ENCODE assay signal across 11 cellular contexts in genomic region chr4:46886711-46887110, GRCh38. TPM values are rescaled to one million over a fixed set of nuclear protein-coding genes. Genes with fewer than 3 reads are reported as not detected.
DNase-seq lines count a peak whose midpoint lies in the region; ATAC-seq and TF ChIP-seq lines count a peak whose summit lies in the region.
"Had no signal": no experiment of that assay in that cellular context is flagged by ENCODE, and none has a peak within 500 bp of the region (broad histone marks: within the 10 kb centered on the region; RNA-seq: fewer than 3 reads in every experiment).

No MANE protein-coding gene starts in this region.

- H3K4me1 ChIP-seq in MM.1S (ENCODE audit: low read length) = no peaks in the 10 kb centered on the region
- H3K4me1 ChIP-seq in mammary epithelial cell (ENCODE audit: insufficient read depth, low read length) = no peaks in the 10 kb centered on the region
- H3K4me1 ChIP-seq in mucosa of descending colon (ENCODE audit: low read depth) = no peaks in the 10 kb centered on the region
- no peaks in the 10 kb centered on the region for H3K4me1 ChIP-seq in spleen
- H3K4me1 ChIP-seq: sigmoid colon had no signal

- no peak for TF ChIP-seq POLR2A in spleen (IDR thresholded peaks at IDR 0.05)

- BruUV-seq in mammary epithelial cell (replicated peaks; lab: Mats Ljungman, UMichigan) = no TSS peak

- no peak overlapping the region for H3K9ac ChIP-seq in MM.1S (ENCODE audit: low read length)
- no peak overlapping the region for H3K9ac ChIP-seq in mammary epithelial cell (ENCODE audit: insufficient read depth, low read length)

- DNase-seq in GM10248 (ENCODE audit: extremely low spot score) (no peak), MM.1S (peak; percentile 49), mammary epithelial cell (no peak), neural crest cell (ENCODE audit: low read depth, low spot score) (no peak), mucosa of descending colon (no peak), spleen (no peak)
- no peak for DNase-seq in stimulated activated CD4-positive, alpha-beta T cell treated with anti-CD3 and anti-CD28 coated beads, Interleukin-12 subunit alpha, Interleukin-12 subunit beta, amount 100 ng/mL, for 4 hours
- DNase-seq: NCI-H146, sigmoid colon had no signal

- POLR2A ChIA-PET in GM10248 (lab: Yijun Ruan, JAX) = no interaction called here

- no peaks in the 10 kb centered on the region for H3K79me2 ChIP-seq in MM.1S (ENCODE audit: low read length)
- H3K79me2 ChIP-seq in mammary epithelial cell (ENCODE audit: insufficient read depth, low read length) = no peaks in the 10 kb centered on the region

- ATAC-seq in mucosa of descending colon (no peak), GM21737 (IDR thresholded peaks at IDR 0.05; ENCODE audit: unreplicated experiment) (no peak)

- dilution Hi-C loops in mammary epithelial cell (cut with HindIII; ENCODE audit: low sequenced_read_pairs) = no loop called here

- H3K4me2 ChIP-seq in MM.1S (ENCODE audit: low read depth, low read length) = no peak overlapping the region
- H3K4me2 ChIP-seq in mammary epithelial cell (ENCODE audit: insufficient read depth, low read depth, low read length) = no peak overlapping the region

- no peak overlapping the region for H3K27ac ChIP-seq in MM.1S (ENCODE audit: low read length)
- no peak overlapping the region for H3K27ac ChIP-seq in mammary epithelial cell (ENCODE audit: insufficient read depth, low read depth, low read length)
- no peak overlapping the region for H3K27ac ChIP-seq in spleen
- H3K27ac ChIP-seq: sigmoid colon had no signal

- H3K9me3 Mint-ChIP-seq in neural crest cell = no peaks in the 10 kb centered on the region

- H4K20me1 ChIP-seq in MM.1S (ENCODE audit: insufficient read depth, low read length) (no peaks in the 10 kb centered on the region), mammary epithelial cell (ENCODE audit: insufficient read depth, low read length) (no peaks in the 10 kb centered on the region)

- no peaks in the 10 kb centered on the region for H3K9me2 ChIP-seq in MM.1S (replicated peaks; ENCODE audit: insufficient read depth, low read length)

- H3K36me3 Mint-ChIP-seq in neural crest cell (ENCODE audit: low read depth) = no peaks in the 10 kb centered on the region

- no peaks in the 10 kb centered on the region for H3K4me1 Mint-ChIP-seq in neural crest cell

- no peak overlapping the region for H2AFZ ChIP-seq in MM.1S (ENCODE audit: low read length)
- H2AFZ ChIP-seq in mammary epithelial cell (ENCODE audit: low read depth, low read length) = no peak overlapping the region

- H3K9me3 ChIP-seq in MM.1S (replicated peaks; ENCODE audit: insufficient read depth, low read length) = no peaks in the 10 kb centered on the region
- H3K9me3 ChIP-seq in mammary epithelial cell (replicated peaks; ENCODE audit: insufficient read depth, low read length) = no peaks in the 10 kb centered on the region
- H3K9me3 ChIP-seq in mucosa of descending colon = no peaks in the 10 kb centered on the region
- H3K9me3 ChIP-seq in spleen = no peaks in the 10 kb centered on the region
- H3K9me3 ChIP-seq: sigmoid colon had no signal

- 4% methylated on average over 2 of the region's 2 CpGs for WGBS in mammary epithelial cell (ENCODE audit: low coverage, missing lambda C conversion rate)
- WGBS in spleen, 5 donors = 8 to 21% (median 20%) methylated on average over 2 of the region's 2 CpGs

- TF ChIP-seq CTCF in GM10248 (IDR thresholded peaks at IDR 0.05; ENCODE audit: control extremely low read depth, extremely low read depth, low read depth, missing control alignments) (peak; percentile 6), MM.1S (IDR thresholded peaks at IDR 0.05; ENCODE audit: low read length) (peak; percentile 37), mammary epithelial cell (conservative IDR thresholded peaks at IDR 0.05 in 1 of 2, IDR thresholded peaks at IDR 0.05 in 1 of 2; ENCODE audit: extremely low read depth in 1 of 2, insufficient read depth in 1 of 2, low read depth in 1 of 2, low read length in 2 of 2) (peak; percentile 28 to 49), neural crest cell (conservative IDR thresholded peaks at IDR 0.05) (peak; percentile 62), mucosa of descending colon (IDR thresholded peaks at IDR 0.05) (no peak), spleen (IDR thresholded peaks at IDR 0.05 in 8 of 11, conservative IDR thresholded peaks at IDR 0.05 in 3 of 11) (no peak)

- no peak overlapping the region for H3K27ac Mint-ChIP-seq in neural crest cell (ENCODE audit: unreplicated experiment)

- H3K27me3 ChIP-seq in MM.1S (replicated peaks; ENCODE audit: insufficient read depth, low read length) (no peaks in the 10 kb centered on the region), mammary epithelial cell (ENCODE audit: insufficient read depth, low read length) (peaks cover 3% of the 10 kb centered on the region), spleen (replicated peaks in 1 of 7) (no peaks in the 10 kb centered on the region)
- H3K27me3 ChIP-seq: sigmoid colon had no signal

- intact Hi-C loops in mammary epithelial cell (cut with micrococcal nuclease) (no loop called here), mucosa of descending colon (cut with DNase I, micrococcal nuclease) (no loop called here), spleen (cut with DNase I; ENCODE audit: low total_unique reads) (no loop called here)

- no peaks in the 10 kb centered on the region for H3F3A ChIP-seq in MM.1S (ENCODE audit: insufficient read depth, low read length)

- H3K27me3 Mint-ChIP-seq in neural crest cell (ENCODE audit: low read depth) = peaks cover 34% of the 10 kb centered on the region

- H3K36me3 ChIP-seq in MM.1S (replicated peaks; ENCODE audit: insufficient read depth, low read length) (no peaks in the 10 kb centered on the region), mammary epithelial cell (ENCODE audit: insufficient read depth, low read length) (no peaks in the 10 kb centered on the region), mucosa of descending colon (ENCODE audit: low read depth) (no peaks in the 10 kb centered on the region), spleen (no peaks in the 10 kb centered on the region)
- H3K36me3 ChIP-seq: sigmoid colon had no signal

- H3K4me3 Mint-ChIP-seq in neural crest cell = no peak overlapping the region

- CTCF ChIA-PET in GM10248 (lab: Yijun Ruan, JAX) = interaction anchor here (1.0 kb wide), 1 partner anchor 10 kb away, joined by 3 read pairs; no protein-coding TSS in a partner anchor
- CTCF ChIA-PET in mammary epithelial cell (lab: Charles Lee; ENCODE audit: low non-redundant PET) = no interaction called here

- in situ Hi-C loops in mammary epithelial cell (cut with MboI; ENCODE audit: low sequenced_read_pairs in 2 of 2) = no loop called here

- H3K4me3 ChIP-seq in MM.1S (ENCODE audit: low read length) = no peak overlapping the region
- H3K4me3 ChIP-seq in mammary epithelial cell (replicated peaks in 1 of 3; ENCODE audit: insufficient read depth in 1 of 3, low read depth in 2 of 3, low read length in 3 of 3) = no peak overlapping the region
- no peak overlapping the region for H3K4me3 ChIP-seq in mucosa of descending colon
- H3K4me3 ChIP-seq in spleen = no peak overlapping the region
- H3K4me3 ChIP-seq: sigmoid colon had no signal

RNA-seq across cellular contexts. Expression of gene COX7B2, which starts 22.3 kb away (rescaled TPM):
- not detected for total RNA-seq in mammary epithelial cell
- polyA plus RNA-seq in mammary epithelial cell = not detected
- not detected for polyA minus RNA-seq in mammary epithelial cell
- total RNA-seq in neural crest cell = not detected in 2 replicates
- not detected for total RNA-seq in mucosa of descending colon
- total RNA-seq in spleen = not detected
- polyA plus RNA-seq in spleen = not detected
- total RNA-seq: sigmoid colon, temporal lobe had no signal
- polyA plus RNA-seq: sigmoid colon had no signal

Comparison
In these comparisons a context has a peak if more than half of its experiments do, and no peak if none do; other contexts are left out.
1. CTCF ChIP-seq: peak in GM10248 (single experiment), MM.1S (single experiment), mammary epithelial cell (2 of 2) and neural crest cell (single experiment); none in mucosa of descending colon (single experiment) and spleen (0 of 11).